Comparison of ENCODE assay signal across 10 cellular contexts in genomic region chr7:2120251-2120660, GRCh38.
DNase-seq lines count a peak whose midpoint lies in the region; FAIRE-seq lines count a peak whose summit lies in the region.
"Had no signal": no experiment of that assay in that cellular context is flagged by ENCODE, and none has a peak within 500 bp of the region (broad histone marks: within the 10 kb centered on the region; RNA-seq: fewer than 3 reads in every experiment).

No MANE protein-coding gene starts in this region.

- H3K4me3 Mint-ChIP-seq in activated naive CD8-positive, alpha-beta T cell = peak overlapping the region; percentile 78
- H3K4me3 Mint-ChIP-seq: nephron progenitor cell had no signal

- peak overlapping the region; percentile 91 for H3K27ac Mint-ChIP-seq in activated naive CD8-positive, alpha-beta T cell
- H3K27ac Mint-ChIP-seq: nephron progenitor cell had no signal

- no peak for FAIRE-seq in GM19239 (lab: Jason Lieb, UNC)

- H3K27me3 Mint-ChIP-seq in activated naive CD8-positive, alpha-beta T cell = no peaks in the 10 kb centered on the region

- H3K4me1 Mint-ChIP-seq in activated naive CD8-positive, alpha-beta T cell (ENCODE audit: low read depth) = peaks cover 34% of the 10 kb centered on the region

- H3K9me3 Mint-ChIP-seq in activated naive CD8-positive, alpha-beta T cell (ENCODE audit: low read depth) = no peaks in the 10 kb centered on the region
- H3K9me3 Mint-ChIP-seq: nephron progenitor cell had no signal

- no peak overlapping the region for H3K4me3 ChIP-seq in Jurkat, Clone E6-1 (ENCODE audit: low read length)
- H3K4me3 ChIP-seq: vagina had no signal

- no peaks in the 10 kb centered on the region for H3K36me3 Mint-ChIP-seq in activated naive CD8-positive, alpha-beta T cell

- peak; percentile 57 for DNase-seq in Jurkat, Clone E6-1 (ENCODE audit: low read depth, low spot score)
- DNase-seq in activated CD4-positive, alpha-beta T cell treated with anti-CD3 and anti-CD28 coated beads for 48 hours = peak; percentile 43
- DNase-seq in stimulated activated CD8-positive, alpha-beta memory T cell treated with anti-CD3 and anti-CD28 coated beads, Interleukin-12 subunit alpha, Interleukin-12 subunit beta, amount 100 ng/mL, for 1 hour (ENCODE audit: low read depth) = peak; percentile 27
- DNase-seq in kidney glomerular epithelial cell (lab: John Stamatoyannopoulos, UW) (no peak), inferior parietal cortex (ENCODE audit: extremely low spot score) (no peak), GM19239 (ENCODE audit: insufficient read length, low spot score) (no peak), iPS-NIHi11 (ENCODE audit: low spot score) (no peak)
- DNase-seq: nephron progenitor cell had no signal

Comparison
In these comparisons a context has a peak if more than half of its experiments do, and no peak if none do; other contexts are left out.
1. DNase-seq: peak in Jurkat, Clone E6-1 (single experiment), activated CD4-positive, alpha-beta T cell treated with anti-CD3 and anti-CD28 coated beads for 48 hours (single experiment) and stimulated activated CD8-positive, alpha-beta memory T cell treated with anti-CD3 and anti-CD28 coated beads, Interleukin-12 subunit alpha, Interleukin-12 subunit beta, amount 100 ng/mL, for 1 hour (single experiment); none in kidney glomerular epithelial cell (single experiment), inferior parietal cortex (single experiment), GM19239 (single experiment) and iPS-NIHi11 (single experiment).